ENCODE assay signal across 8 cellular contexts in the genomic region with DNA sequence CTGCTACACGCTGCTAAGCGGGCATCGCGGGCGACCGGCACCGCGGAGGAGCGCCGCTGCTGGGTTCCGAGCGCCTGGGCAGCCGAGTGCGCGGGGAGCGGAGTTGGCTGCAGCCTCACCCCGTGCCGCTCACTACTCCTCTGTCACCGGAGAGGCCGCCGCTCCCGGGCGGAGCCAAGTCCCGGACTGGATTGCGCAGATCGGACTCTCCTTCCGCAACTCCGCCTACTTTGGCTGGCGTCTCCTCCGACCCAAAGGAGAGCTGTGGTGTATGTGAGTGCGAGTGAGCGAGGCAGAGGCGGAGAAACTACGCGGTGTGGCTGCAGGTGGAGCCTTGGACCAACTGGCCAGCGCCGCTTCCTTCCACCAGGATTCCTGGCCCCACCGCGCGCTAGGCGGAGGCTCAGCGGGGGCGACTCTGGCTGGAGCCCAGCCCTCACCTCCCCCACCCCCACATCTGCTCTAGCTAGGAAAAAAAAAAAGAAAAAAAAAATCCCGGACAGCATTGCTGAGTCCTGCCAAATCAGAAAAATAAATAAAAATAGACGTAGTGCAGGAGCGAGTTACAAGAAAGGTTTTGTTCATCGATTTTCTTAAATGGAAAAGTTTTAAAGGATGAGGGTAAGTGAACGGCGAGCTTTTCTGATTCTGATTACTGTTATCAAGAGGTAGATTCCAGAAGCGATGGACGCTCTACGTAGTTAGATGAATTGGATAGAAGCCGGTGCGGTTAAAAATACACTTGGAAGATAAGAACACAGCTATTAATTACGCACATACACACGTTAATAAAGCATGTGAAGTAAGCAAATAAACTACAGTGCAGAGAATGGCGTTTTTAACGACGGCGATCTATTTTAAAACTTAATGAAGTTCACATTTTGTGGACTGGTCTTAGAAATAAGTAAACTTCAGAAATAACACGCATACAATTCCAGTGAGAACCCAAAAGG. TPM values are rescaled to one million over a fixed set of nuclear protein-coding genes. Genes with fewer than 3 reads are reported as not detected.
DNase-seq lines count a peak whose midpoint lies in the region; ATAC-seq and TF ChIP-seq lines count a peak whose summit lies in the region.

A gene with protein sequence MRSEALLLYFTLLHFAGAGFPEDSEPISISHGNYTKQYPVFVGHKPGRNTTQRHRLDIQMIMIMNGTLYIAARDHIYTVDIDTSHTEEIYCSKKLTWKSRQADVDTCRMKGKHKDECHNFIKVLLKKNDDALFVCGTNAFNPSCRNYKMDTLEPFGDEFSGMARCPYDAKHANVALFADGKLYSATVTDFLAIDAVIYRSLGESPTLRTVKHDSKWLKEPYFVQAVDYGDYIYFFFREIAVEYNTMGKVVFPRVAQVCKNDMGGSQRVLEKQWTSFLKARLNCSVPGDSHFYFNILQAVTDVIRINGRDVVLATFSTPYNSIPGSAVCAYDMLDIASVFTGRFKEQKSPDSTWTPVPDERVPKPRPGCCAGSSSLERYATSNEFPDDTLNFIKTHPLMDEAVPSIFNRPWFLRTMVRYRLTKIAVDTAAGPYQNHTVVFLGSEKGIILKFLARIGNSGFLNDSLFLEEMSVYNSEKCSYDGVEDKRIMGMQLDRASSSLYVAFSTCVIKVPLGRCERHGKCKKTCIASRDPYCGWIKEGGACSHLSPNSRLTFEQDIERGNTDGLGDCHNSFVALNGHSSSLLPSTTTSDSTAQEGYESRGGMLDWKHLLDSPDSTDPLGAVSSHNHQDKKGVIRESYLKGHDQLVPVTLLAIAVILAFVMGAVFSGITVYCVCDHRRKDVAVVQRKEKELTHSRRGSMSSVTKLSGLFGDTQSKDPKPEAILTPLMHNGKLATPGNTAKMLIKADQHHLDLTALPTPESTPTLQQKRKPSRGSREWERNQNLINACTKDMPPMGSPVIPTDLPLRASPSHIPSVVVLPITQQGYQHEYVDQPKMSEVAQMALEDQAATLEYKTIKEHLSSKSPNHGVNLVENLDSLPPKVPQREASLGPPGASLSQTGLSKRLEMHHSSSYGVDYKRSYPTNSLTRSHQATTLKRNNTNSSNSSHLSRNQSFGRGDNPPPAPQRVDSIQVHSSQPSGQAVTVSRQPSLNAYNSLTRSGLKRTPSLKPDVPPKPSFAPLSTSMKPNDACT (minus strand): TSS at position 142 of the 953 bp plus-strand sequence. CDS start 69,879 bp downstream, outside the sequence.

- H3K4me1 ChIP-seq in DOHH2 (ENCODE audit: control insufficient read depth, low read length) (peaks cover 28% of the 10 kb centered on the region), OCI-LY3 (ENCODE audit: low read length) (peaks cover 6% of the 10 kb centered on the region), parathyroid adenoma (peaks cover 10% of the 10 kb centered on the region)

- peak within 1 kb of the TSS; percentile 90 for H2AFZ ChIP-seq in OCI-LY3 (ENCODE audit: low read depth, low read length)
- peak within 1 kb of the TSS; percentile 74 for H2AFZ ChIP-seq in parathyroid adenoma

- TF ChIP-seq CTCF in DOHH2 (IDR thresholded peaks at IDR 0.05; ENCODE audit: low read depth, low read length, poor library complexity, severe bottlenecking), result no peak
- TF ChIP-seq CTCF in OCI-LY3 (IDR thresholded peaks at IDR 0.05; ENCODE audit: low read depth, low read length), result no peak
- TF ChIP-seq CTCF in parathyroid adenoma (IDR thresholded peaks at IDR 0.05), result no peak

- H3K4me3 ChIP-seq in DOHH2 (ENCODE audit: low read length) (peak within 1 kb of the TSS; percentile 75), OCI-LY3 (ENCODE audit: low read length) (peak within 1 kb of the TSS; percentile 83), parathyroid adenoma (ENCODE audit: low read depth, low read length) (peak within 1 kb of the TSS; percentile 58)

- ATAC-seq in GM21515 (IDR thresholded peaks at IDR 0.05; ENCODE audit: unreplicated experiment) (peak; percentile 59), left ventricle myocardium superior (peak; percentile 93)

- H3K27ac ChIP-seq in DOHH2 (ENCODE audit: low read depth, low read length) (no peak within 1 kb of the TSS), OCI-LY3 (ENCODE audit: low read length) (no peak within 1 kb of the TSS), angular gyrus (ENCODE audit: low read depth, low read length) (peak within 1 kb of the TSS; percentile 65), parathyroid adenoma (peak within 1 kb of the TSS; percentile 22)

- H3K79me2 ChIP-seq in DOHH2 (ENCODE audit: control insufficient read depth, low read length) (no peaks in the 10 kb centered on the region), OCI-LY3 (ENCODE audit: low read length) (no peaks in the 10 kb centered on the region), parathyroid adenoma (no peaks in the 10 kb centered on the region)

- H3K27me3 ChIP-seq in DOHH2 (ENCODE audit: control insufficient read depth, low read length), result peaks cover 35% of the 10 kb centered on the region
- H3K27me3 ChIP-seq in OCI-LY3 (ENCODE audit: low read depth, low read length), result peaks cover 8% of the 10 kb centered on the region; the same call in 1 of the 2 replicates
- H3K27me3 ChIP-seq in parathyroid adenoma (ENCODE audit: control insufficient read depth, insufficient read depth, low read length), result no peaks in the 10 kb centered on the region

- intact Hi-C loops in left ventricle myocardium superior (cut with micrococcal nuclease), result no loop called here

- H4K20me1 ChIP-seq in DOHH2 (ENCODE audit: control insufficient read depth, insufficient read depth, low read depth, low read length), result no peaks in the 10 kb centered on the region
- no peaks in the 10 kb centered on the region for H4K20me1 ChIP-seq in OCI-LY3 (ENCODE audit: insufficient read depth, low read length)

- peak in 66 of 76 experiments; percentile 3 to 74 (median 41) for DNase-seq in HUDEP-2 (lab: John Stamatoyannopoulos, UW; ENCODE audit: unreplicated experiment in 76 of 76)
- DNase-seq in left ventricle myocardium superior, result peak; percentile 94
- no peak for DNase-seq in effector CD8-positive, alpha-beta T cell (lab: John Stamatoyannopoulos, UW)

- no peaks in the 10 kb centered on the region for H3K9me2 ChIP-seq in DOHH2 (replicated peaks; ENCODE audit: control insufficient read depth, low read length)

- no peaks in the 10 kb centered on the region for H3K36me3 ChIP-seq in DOHH2 (ENCODE audit: control insufficient read depth, low read length)
- H3K36me3 ChIP-seq in OCI-LY3 (replicated peaks; ENCODE audit: low read depth, low read length), result no peaks in the 10 kb centered on the region
- no peaks in the 10 kb centered on the region for H3K36me3 ChIP-seq in parathyroid adenoma (ENCODE audit: control insufficient read depth, insufficient read depth, low read length)

- peak within 1 kb of the TSS; percentile 92 for H3K4me2 ChIP-seq in DOHH2 (ENCODE audit: low read length)
- H3K4me2 ChIP-seq in OCI-LY3 (ENCODE audit: low read length), result peak within 1 kb of the TSS; percentile 98
- H3K4me2 ChIP-seq in parathyroid adenoma (ENCODE audit: low read length), result peak within 1 kb of the TSS; percentile 85

- H3K9me3 ChIP-seq in DOHH2 (ENCODE audit: control insufficient read depth, insufficient read depth, low read length) (no peaks in the 10 kb centered on the region), OCI-LY3 (ENCODE audit: insufficient read depth, low read length) (no peaks in the 10 kb centered on the region), parathyroid adenoma (ENCODE audit: control insufficient read depth, low read length) (no peaks in the 10 kb centered on the region)

- no peaks in the 10 kb centered on the region for H3F3A ChIP-seq in DOHH2 (ENCODE audit: control insufficient read depth, insufficient read depth)

- H3K9ac ChIP-seq in OCI-LY3 (ENCODE audit: low read length) (peak within 1 kb of the TSS; percentile 68), parathyroid adenoma (no peak within 1 kb of the TSS)

RNA-seq across cellular contexts. Expression of the gene that starts here (rescaled TPM):
- 6.4 TPM for total RNA-seq in left ventricle myocardium superior

Comparison
In these comparisons a context has a peak if more than half of its experiments do, and no peak if none do; other contexts are left out.
1. H3K27ac ChIP-seq: peak in angular gyrus (single experiment) and parathyroid adenoma (single experiment); none in DOHH2 (single experiment) and OCI-LY3 (single experiment).
2. Peak in every context shown above with its lines, with median percentiles within 50 percentile points of each other: H3K4me2 ChIP-seq and H3K4me3 ChIP-seq.